ENCODE assay signal across 8 cellular contexts in the genomic region with DNA sequence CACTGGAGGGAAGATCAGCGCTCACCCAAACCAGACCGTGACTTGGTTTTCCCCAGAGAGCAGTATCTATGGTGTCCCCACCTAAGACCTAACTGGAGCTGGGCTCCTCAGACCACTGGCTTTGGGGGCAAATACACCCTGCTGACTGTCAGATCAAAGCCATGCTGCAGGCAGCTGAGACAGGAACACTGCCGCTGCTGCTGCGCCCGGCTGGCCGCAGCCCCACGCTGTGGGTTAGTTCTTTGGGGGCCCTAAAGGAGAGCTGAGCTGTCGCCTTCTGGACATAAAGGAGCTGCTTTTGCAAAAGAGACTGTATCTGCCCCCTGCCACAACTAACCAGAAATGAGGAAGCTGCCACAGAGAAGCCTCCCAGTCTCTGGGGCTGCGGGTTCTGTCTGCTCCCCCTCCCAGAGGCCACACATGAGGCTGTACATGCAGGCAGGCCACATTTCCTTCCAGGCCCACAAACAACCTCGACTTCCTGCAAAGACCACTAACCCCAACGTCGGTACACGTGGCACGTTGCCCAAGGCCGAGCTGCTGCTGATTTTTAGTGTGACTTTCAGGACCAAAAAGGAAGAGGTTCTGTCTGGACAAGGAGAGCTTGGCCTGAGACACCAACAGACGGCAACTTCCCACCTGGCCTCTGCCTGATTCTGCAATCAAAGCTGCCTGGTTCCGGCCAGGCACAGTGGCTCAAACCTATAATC. TPM values are rescaled to one million over a fixed set of nuclear protein-coding genes. Genes with fewer than 3 reads are reported as not detected.
A peak's percentile ranks its signal among the peaks of the same experiment; 100 is the strongest.
DNase-seq lines count a peak whose midpoint lies in the region; ATAC-seq and TF ChIP-seq lines count a peak whose summit lies in the region.

No MANE protein-coding gene starts in this region.

- CTCF ChIA-PET in CD8-positive, alpha-beta T cell (lab: Charles Lee): interaction anchor here (0.8 to 6.7 kb wide), 5 partner anchors 11 to 202 kb away, joined by 3 to 97 read pairs (median 4); no protein-coding TSS in a partner anchor

- in situ Hi-C loops in brain microvascular endothelial cell (cut with HindIII; ENCODE audit: low pct_ligation_motif_present, low sequenced_read_pairs): no loop called here

- peak; percentile 55 to 86 (median 70) for DNase-seq in CD8-positive, alpha-beta T cell
- DNase-seq in NOMO-1 (lab: John Stamatoyannopoulos, UW; ENCODE audit: unreplicated experiment in 2 of 2): peak; percentile 98 to 100
- peak; percentile 31 for DNase-seq in activated gamma-delta T cell (lab: John Stamatoyannopoulos, UW)
- peak; percentile 94 to 95 (median 94) for DNase-seq in immature natural killer cell
- DNase-seq in stimulated activated CD8-positive, alpha-beta memory T cell treated with anti-CD3 and anti-CD28 coated beads, Interleukin-7, amount 100 ng/mL, for 4 hours (ENCODE audit: low read depth in 2 of 2): peak; percentile 47 to 58
- no peak for DNase-seq in DMS 273 treated with DMSO at 0.1 percent for 48 hours (lab: John Stamatoyannopoulos, UW)
- DNase-seq in brain microvascular endothelial cell: no peak

- no peaks in the 10 kb centered on the region for H3K36me3 ChIP-seq in CD8-positive, alpha-beta T cell (ENCODE audit: insufficient read depth, low read length)
- no peaks in the 10 kb centered on the region for H3K36me3 ChIP-seq in brain microvascular endothelial cell (replicated peaks)

- no peaks in the 10 kb centered on the region for H3K27me3 ChIP-seq in CD8-positive, alpha-beta T cell (ENCODE audit: insufficient read depth, low read length)
- H3K27me3 ChIP-seq in brain microvascular endothelial cell (replicated peaks): no peaks in the 10 kb centered on the region

- peak; percentile 52 for ATAC-seq in CD8-positive, alpha-beta T cell
- peak; percentile 70 for ATAC-seq in GM21390 (IDR thresholded peaks at IDR 0.05; ENCODE audit: unreplicated experiment)

- peaks cover 61% of the 10 kb centered on the region for H3K4me1 ChIP-seq in CD8-positive, alpha-beta T cell (ENCODE audit: insufficient read depth, low read length)

- no peaks in the 10 kb centered on the region for H3K36me3 Mint-ChIP-seq in CD8-positive, alpha-beta T cell
- H3K36me3 Mint-ChIP-seq in immature natural killer cell: no peaks in the 10 kb centered on the region

- no peaks in the 10 kb centered on the region for H3K27me3 Mint-ChIP-seq in CD8-positive, alpha-beta T cell (ENCODE audit: low read depth)
- H3K27me3 Mint-ChIP-seq in immature natural killer cell (ENCODE audit: low read depth in 3 of 3): peaks cover 33 to 39% (median 34%) of the 10 kb centered on the region in 3 donors

- peak overlapping the region; percentile 10 for H3K4me3 ChIP-seq in CD8-positive, alpha-beta T cell (ENCODE audit: low read depth, low read length)
- H3K4me3 ChIP-seq in brain microvascular endothelial cell (ENCODE audit: low read depth, low read length): no peak overlapping the region

- H3K4me3 Mint-ChIP-seq in CD8-positive, alpha-beta T cell: peak overlapping the region; percentile 61
- peak overlapping the region; percentile 68 to 89 (median 80) for H3K4me3 Mint-ChIP-seq in immature natural killer cell

- H3K27ac ChIP-seq in CD8-positive, alpha-beta T cell (ENCODE audit: low read depth, low read length): peak overlapping the region; percentile 29
- H3K27ac ChIP-seq in brain microvascular endothelial cell: no peak overlapping the region

- no peaks in the 10 kb centered on the region for H3K9me3 ChIP-seq in CD8-positive, alpha-beta T cell (ENCODE audit: low read length)

- POLR2A ChIA-PET in CD8-positive, alpha-beta T cell (lab: Charles Lee): interaction anchor here (0.8 to 2.2 kb wide), 5 partner anchors 8 to 88 kb away, joined by 3 to 11 read pairs (median 3); partner anchors contain the start of gene ABR

- peaks cover 57% of the 10 kb centered on the region for H3K4me1 Mint-ChIP-seq in CD8-positive, alpha-beta T cell (ENCODE audit: low read depth)
- H3K4me1 Mint-ChIP-seq in immature natural killer cell: peaks cover 75 to 81% of the 10 kb centered on the region in 2 donors

- peak overlapping the region; percentile 86 for H3K27ac Mint-ChIP-seq in CD8-positive, alpha-beta T cell
- H3K27ac Mint-ChIP-seq in immature natural killer cell: peak overlapping the region; percentile 84 to 97 (median 96)

- H3K9me3 Mint-ChIP-seq in CD8-positive, alpha-beta T cell: no peaks in the 10 kb centered on the region
- no peaks in the 10 kb centered on the region for H3K9me3 Mint-ChIP-seq in immature natural killer cell

- intact Hi-C loops in CD8-positive, alpha-beta T cell (cut with DNase I, micrococcal nuclease): loop anchor here (2.0 kb wide), 1 partner anchor 17 kb away; no protein-coding TSS in a partner anchor

- no peak for TF ChIP-seq CTCF in CD8-positive, alpha-beta T cell (IDR thresholded peaks at IDR 0.05)
- no peak for TF ChIP-seq CTCF in brain microvascular endothelial cell (IDR thresholded peaks at IDR 0.05; ENCODE audit: low read depth, low read length, missing control alignments)

RNA-seq across cellular contexts. Expression of gene ABR, which starts 18.2 kb away (rescaled TPM):
- 10 to 100 TPM; 46.4 to 48.7 TPM for total RNA-seq in CD8-positive, alpha-beta T cell
- polyA plus RNA-seq in immature natural killer cell: 10 to 100 TPM; 11.2 to 36.2 (median 14.8) TPM

Comparison
In these comparisons a context has a peak if more than half of its experiments do, and no peak if none do; other contexts are left out.
1. DNase-seq: peak in CD8-positive, alpha-beta T cell (7 of 7), NOMO-1 (2 of 2), activated gamma-delta T cell (single experiment), immature natural killer cell (3 of 3) and stimulated activated CD8-positive, alpha-beta memory T cell treated with anti-CD3 and anti-CD28 coated beads, Interleukin-7, amount 100 ng/mL, for 4 hours (2 of 2); none in DMS 273 treated with DMSO at 0.1 percent for 48 hours (single experiment) and brain microvascular endothelial cell (single experiment).